11 cellular contexts compared by ENCODE assay signal in genomic region chr1:196454792-196455191, GRCh38.
"Had no signal": no experiment of that assay in that cellular context is flagged by ENCODE, and none has a peak within 500 bp of the region (broad histone marks: within the 10 kb centered on the region; RNA-seq: fewer than 3 reads in every experiment).

No MANE protein-coding gene starts in this region.

- H3K4me2 ChIP-seq: GM23338 had no signal

- DNase-seq: GM23248, GOT3, H7, H9, HCEC 1CT, HFFc6 had no signal

- H2AFZ ChIP-seq: GM23248, GM23338 had no signal

- ATAC-seq: GM23338, HCT116 had no signal

- H3K9me3 ChIP-seq: HAP-1 had no signal

- FAIRE-seq: H1, H54 had no signal

- H3K9ac ChIP-seq: GM23248 had no signal

- H3K27ac ChIP-seq: GM23248 had no signal

- H3K36me3 ChIP-seq: HAP-1 had no signal

- H3K4me3 ChIP-seq: GM23248, GM23338, HAP-1 had no signal
